Comparison of ENCODE assay signal across 20 cellular contexts in genomic region chr22:44317163-44317455, GRCh38. TPM values are rescaled to one million over a fixed set of nuclear protein-coding genes. Genes with fewer than 3 reads are reported as not detected.
DNase-seq lines count a peak whose midpoint lies in the region; ATAC-seq, FAIRE-seq and TF ChIP-seq lines count a peak whose summit lies in the region.
"Had no signal": no experiment of that assay in that cellular context is flagged by ENCODE, and none has a peak within 500 bp of the region (broad histone marks: within the 10 kb centered on the region; RNA-seq: fewer than 3 reads in every experiment).

No MANE protein-coding gene starts in this region.

- FAIRE-seq in kidney (lab: Jason Lieb, UNC), result no peak
- FAIRE-seq: D721Med, G401.6, GM12892, GM18507, HTR-8/SVneo had no signal

- H3K36me3 ChIP-seq in HEK293 (ENCODE audit: control insufficient read depth in 2 of 2, insufficient read depth in 1 of 2, low read length in 2 of 2) (no peaks in the 10 kb centered on the region), kidney (ENCODE audit: control insufficient read depth in 1 of 2, insufficient read depth in 2 of 2, low read length in 2 of 2) (no peaks in the 10 kb centered on the region)

- TF ChIP-seq CTCF in HEK293 (tag by site-specific recombination; IDR thresholded peaks at IDR 0.05) (no peak), kidney (IDR thresholded peaks at IDR 0.05; ENCODE audit: borderline replicate concordance, extremely low read depth, insufficient read depth) (no peak)

- H3K9ac ChIP-seq in kidney (ENCODE audit: low read length in 2 of 2), result no peak overlapping the region

- POLR2A ChIA-PET in HEK293 (lab: Yijun Ruan, JAX), result no interaction called here

- H3K9me3 ChIP-seq in right cardiac atrium (ENCODE audit: control insufficient read depth, low read length), result no peaks in the 10 kb centered on the region
- no peaks in the 10 kb centered on the region for H3K9me3 ChIP-seq in HEK293 (ENCODE audit: control insufficient read depth, insufficient read depth, low read depth, low read length)
- no peaks in the 10 kb centered on the region for H3K9me3 ChIP-seq in kidney (ENCODE audit: control insufficient read depth in 1 of 2, low read length in 2 of 2)
- H3K9me3 ChIP-seq: Caco-2 had no signal

- WGBS in right cardiac atrium, result 87% methylated on average over 18 of the region's 18 CpGs

- no peaks in the 10 kb centered on the region for H3K27me3 ChIP-seq in right cardiac atrium (ENCODE audit: control insufficient read depth, insufficient read depth)

- no peak overlapping the region for H3K4me3 ChIP-seq in right cardiac atrium (ENCODE audit: low read length)
- no peak overlapping the region for H3K4me3 ChIP-seq in HEK293 (ENCODE audit: low read depth, low read length)
- H3K4me3 ChIP-seq in kidney (ENCODE audit: low read length in 2 of 2), result no peak overlapping the region

- CTCF ChIA-PET in HEK293 (lab: Yijun Ruan, JAX), result interaction anchor here (0.6 to 0.7 kb wide), 2 partner anchors 12 to 65 kb away, joined by 3 to 4 read pairs; no protein-coding TSS in a partner anchor

- intact Hi-C loops in right cardiac atrium (cut with DNase I) (no loop called here), cardiac septum (cut with DNase I) (no loop called here), kidney (cut with DNase I) (no loop called here)

- ATAC-seq in right cardiac atrium, result no peak
- ATAC-seq: HCT116 had no signal

- no peaks in the 10 kb centered on the region for H3K4me1 ChIP-seq in right cardiac atrium (ENCODE audit: control insufficient read depth, insufficient read depth, low read length)
- H3K4me1 ChIP-seq in HEK293 (ENCODE audit: control insufficient read depth, insufficient read depth, low read length), result no peaks in the 10 kb centered on the region
- H3K4me1 ChIP-seq in kidney (ENCODE audit: control insufficient read depth in 1 of 2, insufficient read depth in 1 of 2, low read depth in 1 of 2, low read length in 2 of 2), result no peaks in the 10 kb centered on the region
- H3K4me1 ChIP-seq: Caco-2 had no signal

- H3K27ac ChIP-seq in right cardiac atrium (ENCODE audit: low read length), result no peak overlapping the region
- H3K27ac ChIP-seq in HEK293 (ENCODE audit: extremely low read depth, low read depth, low read length), result no peak overlapping the region
- no peak overlapping the region for H3K27ac ChIP-seq in kidney (ENCODE audit: low read depth in 2 of 2, low read length in 2 of 2)
- H3K27ac ChIP-seq: C4-2B had no signal

- DNase-seq in right cardiac atrium (peak in 2 of 3 donors; percentile 13 to 21), cardiac septum (ENCODE audit: low spot score) (no peak), kidney (peak; percentile 60), NCI-H128 (lab: John Stamatoyannopoulos, UW; ENCODE audit: unreplicated experiment) (no peak), NCI-H146 treated with DMSO at 0.1 percent for 48 hours (lab: John Stamatoyannopoulos, UW; ENCODE audit: unreplicated experiment) (no peak), SW480 (ENCODE audit: low spot score) (no peak)
- DNase-seq: AML-193; Caco-2; CD4-positive, alpha-beta T cell; GOT3; H7; IMR-90 had no signal

TF ChIP-seq in HEK293, 187 proteins besides CTCF, POLR2A, EP300 and RAD21:
- TF ChIP-seq ZFP41 (tag by site-specific recombination; IDR thresholded peaks at IDR 0.05; ENCODE audit: borderline replicate concordance), result no peak
- peak; percentile 33; the same call in 1 of the 2 replicates for TF ChIP-seq ZFHX2 (tag by site-specific recombination; conservative IDR thresholded peaks at IDR 0.05)
TF ChIP-seq in HEK293: peak in this region for 1.

RNA-seq across cellular contexts. Expression of gene SHISAL1, which starts 4.4 kb away (rescaled TPM):
- total RNA-seq in right cardiac atrium (1 to 10 TPM; 1.0 to 5.8 (median 1.3) TPM), cardiac septum (0.70 TPM), kidney (1.1 TPM)
- polyA plus RNA-seq in right cardiac atrium (1.3 TPM), kidney (ENCODE audit: insufficient read depth, low read depth, low replicate concordance) (0.04 TPM)
- total RNA-seq: Caco-2; CD4-positive, alpha-beta T cell had no signal

Comparison
In these comparisons a context has a peak if more than half of its experiments do, and no peak if none do; other contexts are left out.
1. DNase-seq: peak in right cardiac atrium (2 of 3) and kidney (single experiment); none in cardiac septum (single experiment), NCI-H128 (single experiment), NCI-H146 treated with DMSO at 0.1 percent for 48 hours (single experiment) and SW480 (single experiment).